9 cellular contexts compared by ENCODE assay signal in the genomic region with DNA sequence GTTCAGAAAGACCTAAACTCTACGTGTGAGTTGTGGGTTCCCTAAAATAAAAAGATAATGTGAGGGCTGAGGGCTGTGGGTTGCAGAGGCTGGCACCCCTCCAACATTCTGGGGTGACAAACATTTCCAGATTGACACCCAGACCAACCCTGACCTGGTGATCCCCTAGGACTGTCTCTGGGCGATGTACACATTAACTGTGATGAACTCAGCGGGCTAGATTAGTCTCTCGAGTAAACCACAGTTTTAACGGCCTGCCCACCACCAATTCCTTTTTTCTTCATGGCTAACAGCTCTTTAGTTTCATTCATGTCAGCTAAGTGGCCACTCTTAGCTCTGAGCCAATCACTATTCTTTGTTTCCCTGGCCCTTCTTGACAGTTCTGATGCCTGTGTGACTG.
A peak's percentile ranks its signal among the peaks of the same experiment; 100 is the strongest.
DNase-seq lines count a peak whose midpoint lies in the region; ATAC-seq lines count a peak whose summit lies in the region.
"Had no signal": no experiment of that assay in that cellular context is flagged by ENCODE, and none has a peak within 500 bp of the region (broad histone marks: within the 10 kb centered on the region; RNA-seq: fewer than 3 reads in every experiment).

No MANE protein-coding gene starts in this region.

- DNase-seq in SIG-M5 treated with dmso at 0.1 percent for 504 hours (lab: John Stamatoyannopoulos, UW; ENCODE audit: unreplicated experiment) (peak; percentile 63), SIG-M5 (lab: John Stamatoyannopoulos, UW) (no peak), NOMO-1 treated with DMSO at 0.1 percent for 48 hours (lab: John Stamatoyannopoulos, UW; ENCODE audit: unreplicated experiment) (peak; percentile 88), NCI-H2029 treated with DMSO at 0.1 percent for 48 hours (lab: John Stamatoyannopoulos, UW) (no peak), NCI-H526 treated with DMSO at 0.1 percent for 48 hours (lab: John Stamatoyannopoulos, UW) (no peak), NCI-H1694 (lab: John Stamatoyannopoulos, UW) (no peak)
- no peak for DNase-seq in stimulated activated CD8-positive, alpha-beta memory T cell treated with anti-CD3 and anti-CD28 coated beads, Interleukin-4, amount 100 ng/mL, for 48 hours
- DNase-seq: hippocampal formation had no signal

- ATAC-seq in HG03066 (IDR thresholded peaks at IDR 0.05; ENCODE audit: low read depth, unreplicated experiment): peak; percentile 84

Comparison
In these comparisons a context has a peak if more than half of its experiments do, and no peak if none do; other contexts are left out.
1. DNase-seq: peak in SIG-M5 treated with dmso at 0.1 percent for 504 hours (single experiment) and NOMO-1 treated with DMSO at 0.1 percent for 48 hours (single experiment); none in SIG-M5 (single experiment), NCI-H2029 treated with DMSO at 0.1 percent for 48 hours (single experiment), NCI-H526 treated with DMSO at 0.1 percent for 48 hours (single experiment), NCI-H1694 (single experiment) and stimulated activated CD8-positive, alpha-beta memory T cell treated with anti-CD3 and anti-CD28 coated beads, Interleukin-4, amount 100 ng/mL, for 48 hours (single experiment).